In genomic region chr7:15891151-15891842, GRCh38 we compare ENCODE assay signal across 17 cellular contexts.
DNase-seq lines count a peak whose midpoint lies in the region; ATAC-seq, FAIRE-seq and TF ChIP-seq lines count a peak whose summit lies in the region.
"Had no signal": no experiment of that assay in that cellular context is flagged by ENCODE, and none has a peak within 500 bp of the region (broad histone marks: within the 10 kb centered on the region; RNA-seq: fewer than 3 reads in every experiment).

No MANE protein-coding gene starts in this region.

- no peaks in the 10 kb centered on the region for H3K36me3 ChIP-seq in CD8-positive, alpha-beta T cell (ENCODE audit: insufficient read depth, low read length)
- no peaks in the 10 kb centered on the region for H3K36me3 ChIP-seq in ovary
- H3K36me3 ChIP-seq: right atrium auricular region, transverse colon had no signal

- no peaks in the 10 kb centered on the region for H3K9me3 ChIP-seq in CD8-positive, alpha-beta T cell (ENCODE audit: low read length)
- H3K9me3 ChIP-seq in ovary = no peaks in the 10 kb centered on the region
- H3K9me3 ChIP-seq: right atrium auricular region, transverse colon had no signal

- H3K4me3 ChIP-seq in epithelial cell of esophagus (ENCODE audit: low read length) = no peak overlapping the region
- H3K4me3 ChIP-seq in CD8-positive, alpha-beta T cell (ENCODE audit: low read depth, low read length) = no peak overlapping the region
- no peak overlapping the region for H3K4me3 ChIP-seq in ovary
- H3K4me3 ChIP-seq: K562, right atrium auricular region, transverse colon had no signal

- ATAC-seq in CD8-positive, alpha-beta T cell = no peak
- no peak for ATAC-seq in stimulated activated memory B cell treated with anti-CD40 and anti-IgM and Interleukin-4, amounts not matched to agents 10 μg/mL and 1 μg/mL and 100 μg/mL, for 72 hours
- ATAC-seq: K562 had no signal

- no peaks in the 10 kb centered on the region for H3K4me1 ChIP-seq in CD8-positive, alpha-beta T cell (ENCODE audit: insufficient read depth, low read length)
- H3K4me1 ChIP-seq in ovary (ENCODE audit: insufficient read depth) = no peaks in the 10 kb centered on the region

- H3K36me3 Mint-ChIP-seq in osteocyte (ENCODE audit: unreplicated experiment) = peaks cover 2% of the 10 kb centered on the region
- H3K36me3 Mint-ChIP-seq in CD8-positive, alpha-beta T cell = no peaks in the 10 kb centered on the region
- no peaks in the 10 kb centered on the region for H3K36me3 Mint-ChIP-seq in stimulated activated memory B cell treated with anti-CD40 and anti-IgM and Interleukin-4, amounts not matched to agents 10 μg/mL and 1 μg/mL and 100 μg/mL, for 72 hours
- H3K36me3 Mint-ChIP-seq: brain, naive B cell had no signal

- FAIRE-seq in RCC 7860 (lab: Jason Lieb, UNC) = peak; percentile 55
- FAIRE-seq: K562 had no signal

- no peak for TF ChIP-seq EP300 in ovary (IDR thresholded peaks at IDR 0.05)

- DNase-seq in ELR (ENCODE audit: low read depth) = peak; percentile 65
- no peak for DNase-seq in RCC 7860 (ENCODE audit: low spot score)
- DNase-seq in epithelial cell of esophagus (ENCODE audit: low read depth) = peak; percentile 26
- no peak for DNase-seq in osteocyte (ENCODE audit: extremely low spot score, unreplicated experiment)
- no peak for DNase-seq in CD8-positive, alpha-beta T cell
- no peak for DNase-seq in NCI-H2029 treated with DMSO at 0.1 percent for 48 hours (lab: John Stamatoyannopoulos, UW)
- DNase-seq in ovary = no peak
- DNase-seq: activated CD8-positive, alpha-beta memory T cell treated with anti-CD3 and anti-CD28 coated beads for 24 hours; COR-L47; GF-D8; naive B cell; NCI-H1105; transverse colon had no signal

- H3K4me3 Mint-ChIP-seq in osteocyte (ENCODE audit: unreplicated experiment) = no peak overlapping the region
- H3K4me3 Mint-ChIP-seq in CD8-positive, alpha-beta T cell = no peak overlapping the region
- H3K4me3 Mint-ChIP-seq in stimulated activated memory B cell treated with anti-CD40 and anti-IgM and Interleukin-4, amounts not matched to agents 10 μg/mL and 1 μg/mL and 100 μg/mL, for 72 hours = no peak overlapping the region
- H3K4me3 Mint-ChIP-seq: brain, naive B cell had no signal

- CTCF ChIA-PET in CD8-positive, alpha-beta T cell (lab: Charles Lee) = no interaction called here

- peak overlapping the region; percentile 59 for H3K27ac Mint-ChIP-seq in osteocyte (ENCODE audit: unreplicated experiment)
- no peak overlapping the region for H3K27ac Mint-ChIP-seq in CD8-positive, alpha-beta T cell
- H3K27ac Mint-ChIP-seq in stimulated activated memory B cell treated with anti-CD40 and anti-IgM and Interleukin-4, amounts not matched to agents 10 μg/mL and 1 μg/mL and 100 μg/mL, for 72 hours = no peak overlapping the region
- H3K27ac Mint-ChIP-seq: brain, naive B cell had no signal

- POLR2A ChIA-PET in CD8-positive, alpha-beta T cell (lab: Charles Lee) = interaction anchor here (0.6 kb wide), 1 partner anchor 574 kb away, joined by 3 read pairs; the partner anchor contains the start of gene SOSTDC1

- TF ChIP-seq POLR2A in ovary (IDR thresholded peaks at IDR 0.05) = no peak

- no peak overlapping the region for H3K27ac ChIP-seq in CD8-positive, alpha-beta T cell (ENCODE audit: low read depth, low read length)
- H3K27ac ChIP-seq in ovary = no peak overlapping the region
- H3K27ac ChIP-seq: right atrium auricular region, transverse colon had no signal

- no peaks in the 10 kb centered on the region for H3K9me3 Mint-ChIP-seq in osteocyte (ENCODE audit: unreplicated experiment)
- H3K9me3 Mint-ChIP-seq in CD8-positive, alpha-beta T cell = peaks cover 14% of the 10 kb centered on the region
- peaks cover 7% of the 10 kb centered on the region for H3K9me3 Mint-ChIP-seq in stimulated activated memory B cell treated with anti-CD40 and anti-IgM and Interleukin-4, amounts not matched to agents 10 μg/mL and 1 μg/mL and 100 μg/mL, for 72 hours

- no peaks in the 10 kb centered on the region for H3K27me3 Mint-ChIP-seq in osteocyte (ENCODE audit: unreplicated experiment)
- H3K27me3 Mint-ChIP-seq in CD8-positive, alpha-beta T cell (ENCODE audit: low read depth) = no peaks in the 10 kb centered on the region
- H3K27me3 Mint-ChIP-seq in stimulated activated memory B cell treated with anti-CD40 and anti-IgM and Interleukin-4, amounts not matched to agents 10 μg/mL and 1 μg/mL and 100 μg/mL, for 72 hours = no peaks in the 10 kb centered on the region
- H3K27me3 Mint-ChIP-seq: naive B cell had no signal

- H3K27me3 ChIP-seq in CD8-positive, alpha-beta T cell (ENCODE audit: insufficient read depth, low read length) = no peaks in the 10 kb centered on the region
- H3K27me3 ChIP-seq in ovary = no peaks in the 10 kb centered on the region
- H3K27me3 ChIP-seq: right atrium auricular region, transverse colon had no signal

- peaks cover 23% of the 10 kb centered on the region for H3K4me1 Mint-ChIP-seq in osteocyte (ENCODE audit: unreplicated experiment)
- H3K4me1 Mint-ChIP-seq in CD8-positive, alpha-beta T cell (ENCODE audit: low read depth) = no peaks in the 10 kb centered on the region
- no peaks in the 10 kb centered on the region for H3K4me1 Mint-ChIP-seq in stimulated activated memory B cell treated with anti-CD40 and anti-IgM and Interleukin-4, amounts not matched to agents 10 μg/mL and 1 μg/mL and 100 μg/mL, for 72 hours
- H3K4me1 Mint-ChIP-seq: brain, naive B cell had no signal

- TF ChIP-seq CTCF in epithelial cell of esophagus (IDR thresholded peaks at IDR 0.05; ENCODE audit: insufficient read depth, low read depth, low read length, missing control alignments) = no peak
- TF ChIP-seq CTCF in osteocyte (IDR thresholded peaks at IDR 0.05) = no peak
- no peak for TF ChIP-seq CTCF in CD8-positive, alpha-beta T cell (IDR thresholded peaks at IDR 0.05)
- no peak for TF ChIP-seq CTCF in ovary (IDR thresholded peaks at IDR 0.05)

- intact Hi-C loops in CD8-positive, alpha-beta T cell (cut with DNase I, micrococcal nuclease) = no loop called here
- intact Hi-C loops in ovary (cut with DNase I) = no loop called here

Comparison
In these comparisons a context has a peak if more than half of its experiments do, and no peak if none do; other contexts are left out.
1. DNase-seq: peak in ELR (single experiment) and epithelial cell of esophagus (single experiment); none in RCC 7860 (single experiment), osteocyte (single experiment), CD8-positive, alpha-beta T cell (0 of 7), NCI-H2029 treated with DMSO at 0.1 percent for 48 hours (single experiment) and ovary (0 of 5).